Comparison of ENCODE assay signal across 9 cellular contexts in genomic region chr10:69413221-69413865, GRCh38. TPM values are rescaled to one million over a fixed set of nuclear protein-coding genes. Genes with fewer than 3 reads are reported as not detected.
DNase-seq lines count a peak whose midpoint lies in the region; ATAC-seq lines count a peak whose summit lies in the region.
"Had no signal": no experiment of that assay in that cellular context is flagged by ENCODE, and none has a peak within 500 bp of the region (broad histone marks: within the 10 kb centered on the region; RNA-seq: fewer than 3 reads in every experiment).

No MANE protein-coding gene starts in this region.

- peaks cover 22% of the 10 kb centered on the region for H3K4me1 Mint-ChIP-seq in activated naive CD4-positive, alpha-beta T cell treated with anti-CD3 and anti-CD28 coated beads, Interleukin-2, amount 10 ng/mL, durations not matched to agents 7 days and 5 days
- peaks cover 7% of the 10 kb centered on the region for H3K4me1 Mint-ChIP-seq in activated naive CD8-positive, alpha-beta T cell treated with anti-CD3 and anti-CD28 coated beads for 36 hours
- peaks cover 4% of the 10 kb centered on the region for H3K4me1 Mint-ChIP-seq in T-helper 17 cell

- H3K27ac Mint-ChIP-seq in activated naive CD4-positive, alpha-beta T cell treated with anti-CD3 and anti-CD28 coated beads, Interleukin-2, amount 10 ng/mL, durations not matched to agents 7 days and 5 days: no peak overlapping the region
- H3K27ac Mint-ChIP-seq in activated naive CD8-positive, alpha-beta T cell treated with anti-CD3 and anti-CD28 coated beads for 36 hours: no peak overlapping the region
- no peak overlapping the region for H3K27ac Mint-ChIP-seq in T-helper 17 cell
- H3K27ac Mint-ChIP-seq: activated naive CD4-positive, alpha-beta T cell treated with anti-CD3 and anti-CD28 coated beads, Interleukin-2, amount 50 U/mL, for 24 hours had no signal

- ATAC-seq in Right ventricle myocardium superior (ENCODE audit: poor library complexity): peak; percentile 52
- no peak for ATAC-seq in T-helper 17 cell
- no peak for ATAC-seq in GM19455 (IDR thresholded peaks at IDR 0.05; ENCODE audit: unreplicated experiment)

- CTCF ChIA-PET in activated naive CD4-positive, alpha-beta T cell treated with anti-CD3 and anti-CD28 coated beads, Interleukin-2, amount 10 ng/mL, durations not matched to agents 7 days and 5 days (lab: Charles Lee): interaction anchor here (1.0 kb wide), 1 partner anchor 95 kb away, joined by 5 read pairs; no protein-coding TSS in a partner anchor

- H3K9me3 Mint-ChIP-seq in activated naive CD4-positive, alpha-beta T cell treated with anti-CD3 and anti-CD28 coated beads, Interleukin-2, amount 10 ng/mL, durations not matched to agents 7 days and 5 days: no peaks in the 10 kb centered on the region
- no peaks in the 10 kb centered on the region for H3K9me3 Mint-ChIP-seq in activated naive CD8-positive, alpha-beta T cell treated with anti-CD3 and anti-CD28 coated beads for 36 hours
- H3K9me3 Mint-ChIP-seq: activated naive CD4-positive, alpha-beta T cell treated with anti-CD3 and anti-CD28 coated beads, Interleukin-2, amount 50 U/mL, for 24 hours had no signal

- H3K4me3 Mint-ChIP-seq in activated naive CD4-positive, alpha-beta T cell treated with anti-CD3 and anti-CD28 coated beads, Interleukin-2, amount 10 ng/mL, durations not matched to agents 7 days and 5 days: no peak overlapping the region
- H3K4me3 Mint-ChIP-seq in activated naive CD8-positive, alpha-beta T cell treated with anti-CD3 and anti-CD28 coated beads for 36 hours: no peak overlapping the region
- no peak overlapping the region for H3K4me3 Mint-ChIP-seq in T-helper 17 cell
- H3K4me3 Mint-ChIP-seq: activated naive CD4-positive, alpha-beta T cell treated with anti-CD3 and anti-CD28 coated beads, Interleukin-2, amount 50 U/mL, for 24 hours had no signal

- H3K27me3 Mint-ChIP-seq in activated naive CD4-positive, alpha-beta T cell treated with anti-CD3 and anti-CD28 coated beads, Interleukin-2, amount 10 ng/mL, durations not matched to agents 7 days and 5 days: peaks cover 18% of the 10 kb centered on the region
- no peaks in the 10 kb centered on the region for H3K27me3 Mint-ChIP-seq in activated naive CD8-positive, alpha-beta T cell treated with anti-CD3 and anti-CD28 coated beads for 36 hours
- no peaks in the 10 kb centered on the region for H3K27me3 Mint-ChIP-seq in T-helper 17 cell
- H3K27me3 Mint-ChIP-seq: activated naive CD4-positive, alpha-beta T cell treated with anti-CD3 and anti-CD28 coated beads, Interleukin-2, amount 50 U/mL, for 24 hours had no signal

- peak; percentile 55 for DNase-seq in activated naive CD4-positive, alpha-beta T cell treated with anti-CD3 and anti-CD28 coated beads, Interleukin-2, amount 10 ng/mL, durations not matched to agents 7 days and 5 days
- DNase-seq in activated naive CD4-positive, alpha-beta T cell treated with anti-CD3 and anti-CD28 coated beads, Interleukin-2, amount 50 U/mL, for 16 hours: no peak
- DNase-seq in NCI-H2171 (lab: John Stamatoyannopoulos, UW) (peak; percentile 63), Right ventricle myocardium superior (peak; percentile 76), pons (ENCODE audit: low spot score) (peak; percentile 55), T-helper 17 cell (no peak)
- DNase-seq in activated naive CD8-positive, alpha-beta T cell treated with anti-CD3 and anti-CD28 coated beads for 36 hours: peak; percentile 32

- intact Hi-C loops in Right ventricle myocardium superior (cut with DNase I): no loop called here

- H3K36me3 Mint-ChIP-seq in activated naive CD4-positive, alpha-beta T cell treated with anti-CD3 and anti-CD28 coated beads, Interleukin-2, amount 10 ng/mL, durations not matched to agents 7 days and 5 days: no peaks in the 10 kb centered on the region
- no peaks in the 10 kb centered on the region for H3K36me3 Mint-ChIP-seq in activated naive CD8-positive, alpha-beta T cell treated with anti-CD3 and anti-CD28 coated beads for 36 hours
- H3K36me3 Mint-ChIP-seq in T-helper 17 cell (ENCODE audit: low read depth): no peaks in the 10 kb centered on the region
- H3K36me3 Mint-ChIP-seq: activated naive CD4-positive, alpha-beta T cell treated with anti-CD3 and anti-CD28 coated beads, Interleukin-2, amount 50 U/mL, for 24 hours had no signal

- H3K9me3 ChIP-seq in T-helper 17 cell (ENCODE audit: control insufficient read depth, low read length, poor library complexity, severe bottlenecking): no peaks in the 10 kb centered on the region

RNA-seq across cellular contexts. Expression of gene TACR2, which starts 3.4 kb away (rescaled TPM):
- total RNA-seq in activated naive CD8-positive, alpha-beta T cell treated with anti-CD3 and anti-CD28 coated beads for 36 hours: not detected
- total RNA-seq in Right ventricle myocardium superior (0.24 TPM), T-helper 17 cell (not detected)

RNA-seq across cellular contexts. Expression of gene TSPAN15, which starts 37.9 kb away (rescaled TPM):
- under 1 TPM; 0.60 to 0.66 TPM for total RNA-seq in activated naive CD8-positive, alpha-beta T cell treated with anti-CD3 and anti-CD28 coated beads for 36 hours
- total RNA-seq in Right ventricle myocardium superior: 9.5 TPM
- 10 to 100 TPM; 20.3 to 28.7 TPM for total RNA-seq in T-helper 17 cell

Comparison
In these comparisons a context has a peak if more than half of its experiments do, and no peak if none do; other contexts are left out.
1. DNase-seq: peak in activated naive CD4-positive, alpha-beta T cell treated with anti-CD3 and anti-CD28 coated beads, Interleukin-2, amount 10 ng/mL, durations not matched to agents 7 days and 5 days (single experiment), NCI-H2171 (single experiment), activated naive CD8-positive, alpha-beta T cell treated with anti-CD3 and anti-CD28 coated beads for 36 hours (single experiment), Right ventricle myocardium superior (single experiment) and pons (single experiment); none in activated naive CD4-positive, alpha-beta T cell treated with anti-CD3 and anti-CD28 coated beads, Interleukin-2, amount 50 U/mL, for 16 hours (single experiment) and T-helper 17 cell (0 of 3).